In genomic region chr12:115155665-115156645, GRCh38 we compare ENCODE assay signal across 14 cellular contexts.
A peak's percentile ranks its signal among the peaks of the same experiment; 100 is the strongest.
DNase-seq lines count a peak whose midpoint lies in the region; ATAC-seq and TF ChIP-seq lines count a peak whose summit lies in the region.
"Had no signal": no experiment of that assay in that cellular context is flagged by ENCODE, and none has a peak within 500 bp of the region (broad histone marks: within the 10 kb centered on the region; RNA-seq: fewer than 3 reads in every experiment).

No MANE protein-coding gene starts in this region.

- H3K4me1 ChIP-seq in upper lobe of right lung = no peaks in the 10 kb centered on the region
- H3K4me1 ChIP-seq in CD8-positive, alpha-beta memory T cell (ENCODE audit: insufficient read depth, low read length) = no peaks in the 10 kb centered on the region

- H3K27ac Mint-ChIP-seq in progenitor cell of endocrine pancreas = no peak overlapping the region
- no peak overlapping the region for H3K27ac Mint-ChIP-seq in CD8-positive, alpha-beta memory T cell
- H3K27ac Mint-ChIP-seq: B cell had no signal

- CTCF ChIA-PET in AG04450 (lab: Charles Lee) = interaction anchor here (0.7 kb wide), 1 partner anchor 268 kb away, joined by 3 read pairs; no protein-coding TSS in a partner anchor
- CTCF ChIA-PET in CD8-positive, alpha-beta memory T cell (lab: Charles Lee) = no interaction called here

- peaks cover 3% of the 10 kb centered on the region for H3K9me3 Mint-ChIP-seq in progenitor cell of endocrine pancreas (ENCODE audit: low read depth)
- H3K9me3 Mint-ChIP-seq in CD8-positive, alpha-beta memory T cell = peaks cover 0 to 2% (median 0%) of the 10 kb centered on the region in 5 donors

- H3K36me3 Mint-ChIP-seq in progenitor cell of endocrine pancreas (ENCODE audit: insufficient read depth) = no peaks in the 10 kb centered on the region
- no peaks in the 10 kb centered on the region for H3K36me3 Mint-ChIP-seq in CD8-positive, alpha-beta memory T cell

- no peaks in the 10 kb centered on the region for H3K27me3 ChIP-seq in AG04450 (ENCODE audit: control insufficient read depth, insufficient read depth, low read length)
- H3K27me3 ChIP-seq in upper lobe of right lung = no peaks in the 10 kb centered on the region
- H3K27me3 ChIP-seq in CD8-positive, alpha-beta memory T cell (ENCODE audit: insufficient read depth, low read length, poor library complexity, severe bottlenecking) = no peaks in the 10 kb centered on the region
- H3K27me3 ChIP-seq: hepatocyte had no signal

- H3K9me3 ChIP-seq in AG04450 (ENCODE audit: control insufficient read depth, insufficient read depth, low read length) (no peaks in the 10 kb centered on the region; the same call in 1 of the 2 replicates), upper lobe of right lung (no peaks in the 10 kb centered on the region)
- H3K9me3 ChIP-seq in CD8-positive, alpha-beta memory T cell (ENCODE audit: low read length) = no peaks in the 10 kb centered on the region

- intact Hi-C loops in upper lobe of right lung (cut with DNase I) = no loop called here

- DNase-seq in AG04450 (ENCODE audit: low read depth, low spot score) = peak; percentile 59
- DNase-seq in HPDE6-E6E7 (ENCODE audit: extremely low spot score) = peak; percentile 39
- peak; percentile 19 for DNase-seq in amniotic stem cell (lab: John Stamatoyannopoulos, UW)
- DNase-seq in iPS DF 4.7 (ENCODE audit: extremely low read depth, low spot score) = peak; percentile 41
- no peak for DNase-seq in upper lobe of right lung
- DNase-seq in progenitor cell of endocrine pancreas (ENCODE audit: low spot score, unreplicated experiment) = no peak
- no peak for DNase-seq in CD8-positive, alpha-beta memory T cell
- DNase-seq: activated CD8-positive, alpha-beta memory T cell treated with anti-CD3 and anti-CD28 coated beads for 24 hours; activated naive CD4-positive, alpha-beta T cell treated with Interleukin-2 at 50 U/mL for 16 hours; NCI-H187 treated with DMSO at 0.1 percent for 48 hours had no signal

- H3K27me3 Mint-ChIP-seq in progenitor cell of endocrine pancreas = peaks cover 36% of the 10 kb centered on the region
- no peaks in the 10 kb centered on the region for H3K27me3 Mint-ChIP-seq in CD8-positive, alpha-beta memory T cell
- H3K27me3 Mint-ChIP-seq: B cell had no signal

- H3K36me3 ChIP-seq in upper lobe of right lung = no peaks in the 10 kb centered on the region
- no peaks in the 10 kb centered on the region for H3K36me3 ChIP-seq in CD8-positive, alpha-beta memory T cell (ENCODE audit: insufficient read depth, low read length)

- POLR2A ChIA-PET in AG04450 (lab: Yijun Ruan, JAX) = interaction anchor here (0.5 to 1.6 kb wide), 3 partner anchors 250 to 482 kb away, joined by 4 to 13 read pairs (median 5); partner anchors contain the start of gene TBX3
- POLR2A ChIA-PET in CD8-positive, alpha-beta memory T cell (lab: Charles Lee) = no interaction called here

- H3K4me1 Mint-ChIP-seq in progenitor cell of endocrine pancreas (ENCODE audit: low read depth) = peaks cover 8% of the 10 kb centered on the region
- no peaks in the 10 kb centered on the region for H3K4me1 Mint-ChIP-seq in CD8-positive, alpha-beta memory T cell
- H3K4me1 Mint-ChIP-seq: B cell had no signal

- ATAC-seq in GM21723 (IDR thresholded peaks at IDR 0.05; ENCODE audit: unreplicated experiment) (no peak), upper lobe of right lung (no peak)
- ATAC-seq: K562 had no signal

- no peak overlapping the region for H3K4me3 ChIP-seq in AG04450 (ENCODE audit: low read depth, low read length)
- H3K4me3 ChIP-seq in upper lobe of right lung = no peak overlapping the region
- no peak overlapping the region for H3K4me3 ChIP-seq in CD8-positive, alpha-beta memory T cell (ENCODE audit: low read length)
- H3K4me3 ChIP-seq: hepatocyte, K562 had no signal

- H3K27ac ChIP-seq in AG04450 (ENCODE audit: low read depth, low read length) (peak overlapping the region; percentile 71), upper lobe of right lung (no peak overlapping the region)
- H3K27ac ChIP-seq in CD8-positive, alpha-beta memory T cell (ENCODE audit: low read depth, low read length) = no peak overlapping the region
- H3K27ac ChIP-seq: hepatocyte had no signal

- no peak overlapping the region for H3K4me3 Mint-ChIP-seq in progenitor cell of endocrine pancreas (ENCODE audit: low read depth)
- no peak overlapping the region for H3K4me3 Mint-ChIP-seq in CD8-positive, alpha-beta memory T cell
- H3K4me3 Mint-ChIP-seq: B cell had no signal

- TF ChIP-seq CTCF in AG04450 (IDR thresholded peaks at IDR 0.05; ENCODE audit: low read depth, low read length) (no peak), upper lobe of right lung (IDR thresholded peaks at IDR 0.05) (no peak), progenitor cell of endocrine pancreas (IDR thresholded peaks at IDR 0.05; ENCODE audit: unreplicated experiment) (no peak)

Comparison
In these comparisons a context has a peak if more than half of its experiments do, and no peak if none do; other contexts are left out.
1. DNase-seq: peak in AG04450 (single experiment), HPDE6-E6E7 (single experiment), amniotic stem cell (single experiment) and iPS DF 4.7 (single experiment); none in upper lobe of right lung (single experiment), progenitor cell of endocrine pancreas (single experiment) and CD8-positive, alpha-beta memory T cell (0 of 5).